25 cellular contexts compared by ENCODE assay signal in the genomic region with DNA sequence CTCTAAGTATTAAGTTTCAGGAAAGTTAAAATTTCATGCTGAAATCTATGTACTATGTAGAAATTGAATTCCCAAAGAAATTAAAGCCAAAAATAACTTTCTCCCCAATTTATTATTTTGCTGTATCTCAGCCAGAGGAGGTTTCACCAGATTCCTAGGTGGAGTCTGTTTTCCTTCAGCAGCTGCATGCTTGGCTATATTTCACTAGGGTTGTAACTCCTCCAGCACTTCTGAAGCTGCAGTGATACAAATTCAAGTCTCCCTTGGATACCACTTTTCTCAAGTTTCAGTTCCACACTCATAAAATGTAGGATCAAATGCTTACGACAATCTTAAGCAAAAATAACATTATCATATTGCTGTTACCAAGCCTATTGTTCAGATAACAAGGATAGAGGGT.
"Had no signal": no experiment of that assay in that cellular context is flagged by ENCODE, and none has a peak within 500 bp of the region (broad histone marks: within the 10 kb centered on the region; RNA-seq: fewer than 3 reads in every experiment).

No MANE protein-coding gene starts in this region.

- H3K27ac ChIP-seq: colonic mucosa, epithelial cell of prostate, left lung, lower lobe of right lung, neural progenitor cell, prostate gland, right atrium auricular region, testis, tibial artery had no signal

- H3K27ac Mint-ChIP-seq: dendritic cell treated with granulocyte-macrophage colony-stimulating factor and Interleukin-4, amounts not matched to agents 40 ng/mL and 50 ng/mL, for 4 days; endodermal cell; immature natural killer cell; natural killer cell; neural progenitor cell; stimulated activated memory B cell treated with anti-CD40 and anti-IgM and Interleukin-4, amounts not matched to agents 10 μg/mL and 1 μg/mL and 100 μg/mL, for 72 hours; type B pancreatic cell had no signal

- H3K9me3 Mint-ChIP-seq: natural killer cell, type B pancreatic cell had no signal

- H3K36me3 ChIP-seq: colonic mucosa, left lung, lower lobe of right lung, neural progenitor cell, prostate gland, right atrium auricular region, sigmoid colon, tibial artery had no signal

- FAIRE-seq: frontal cortex, keratinocyte had no signal

- H3K4me1 ChIP-seq: colonic mucosa, left lung, lower lobe of right lung, neural progenitor cell, prostate gland, right atrium auricular region, testis, tibial artery had no signal

- H3K4me1 Mint-ChIP-seq: immature natural killer cell, natural killer cell, neural progenitor cell had no signal

- H3K9me3 ChIP-seq: colonic mucosa, left lung, lower lobe of right lung, prostate gland, right atrium auricular region, sigmoid colon, testis had no signal

- DNase-seq: central memory CD4-positive, alpha-beta T cell; colonic mucosa; effector CD8-positive, alpha-beta T cell; endodermal cell; hypothalamus; immature natural killer cell; left lung; lower lobe of right lung; natural killer cell; sigmoid colon; stimulated activated CD4-positive, alpha-beta T cell treated with anti-CD3 and anti-CD28 coated beads, Interleukin-4, amount 100 ng/mL, for 4 hours; stimulated activated naive CD8-positive, alpha-beta T cell treated with anti-CD3 and anti-CD28 coated beads, Interleukin-15, Interleukin-2, amounts not matched to agents 100 U/mL and 50 U/mL, for 24 hours; substantia nigra; testis; tibial artery had no signal

- H2AFZ ChIP-seq: neural progenitor cell had no signal

- H3K4me3 ChIP-seq: colonic mucosa, left lung, lower lobe of right lung, neural progenitor cell, prostate gland, right atrium auricular region, sigmoid colon, testis, tibial artery had no signal

- H3K4me3 Mint-ChIP-seq: dendritic cell treated with granulocyte-macrophage colony-stimulating factor and Interleukin-4, amounts not matched to agents 40 ng/mL and 50 ng/mL, for 4 days; endodermal cell; immature natural killer cell; natural killer cell; neural progenitor cell; stimulated activated memory B cell treated with anti-CD40 and anti-IgM and Interleukin-4, amounts not matched to agents 10 μg/mL and 1 μg/mL and 100 μg/mL, for 72 hours; type B pancreatic cell had no signal

- H3K27me3 ChIP-seq: colonic mucosa, left lung, neural progenitor cell, right atrium auricular region, sigmoid colon, testis, tibial artery had no signal

- H3K9ac ChIP-seq: neural progenitor cell had no signal

- H3K36me3 Mint-ChIP-seq: immature natural killer cell, natural killer cell, neural progenitor cell, type B pancreatic cell had no signal

- H3K4me2 ChIP-seq: neural progenitor cell had no signal

- ATAC-seq: esophagus mucosa; left lung; lower lobe of right lung; natural killer cell; stimulated activated memory B cell treated with anti-CD40 and anti-IgM and Interleukin-4, amounts not matched to agents 10 μg/mL and 1 μg/mL and 100 μg/mL, for 72 hours; stimulated activated naive CD8-positive, alpha-beta T cell treated with anti-CD3 and anti-CD28 coated beads, Interleukin-15, Interleukin-2, amounts not matched to agents 100 U/mL and 50 U/mL, for 24 hours had no signal

- H3K27me3 Mint-ChIP-seq: dendritic cell treated with granulocyte-macrophage colony-stimulating factor and Interleukin-4, amounts not matched to agents 40 ng/mL and 50 ng/mL, for 4 days; stimulated activated memory B cell treated with anti-CD40 and anti-IgM and Interleukin-4, amounts not matched to agents 10 μg/mL and 1 μg/mL and 100 μg/mL, for 72 hours; type B pancreatic cell had no signal
